8 cellular contexts compared by ENCODE assay signal in genomic region chr22:37610480-37611148, GRCh38. TPM values are rescaled to one million over a fixed set of nuclear protein-coding genes. Genes with fewer than 3 reads are reported as not detected.
DNase-seq lines count a peak whose midpoint lies in the region; ATAC-seq and TF ChIP-seq lines count a peak whose summit lies in the region.

No MANE protein-coding gene starts in this region.

- intact Hi-C loops in left colon (cut with DNase I, micrococcal nuclease), result no loop called here

- H3K9me3 Mint-ChIP-seq in activated CD4-positive, alpha-beta T cell treated with anti-CD3 and anti-CD28 coated beads, Interleukin-2, amount 10 ng/mL, durations not matched to agents 7 days and 5 days, result no peaks in the 10 kb centered on the region

- POLR2A ChIA-PET in activated CD4-positive, alpha-beta T cell treated with anti-CD3 and anti-CD28 coated beads, Interleukin-2, amount 10 ng/mL, durations not matched to agents 7 days and 5 days (lab: Charles Lee), result no interaction called here

- CTCF ChIA-PET in activated CD4-positive, alpha-beta T cell treated with anti-CD3 and anti-CD28 coated beads, Interleukin-2, amount 10 ng/mL, durations not matched to agents 7 days and 5 days (lab: Charles Lee), result interaction anchor here (1.2 to 2.7 kb wide), 4 partner anchors 9 to 30 kb away, joined by 3 to 8 read pairs (median 6); no protein-coding TSS in a partner anchor

- peak overlapping the region; percentile 90 for H3K4me3 Mint-ChIP-seq in activated CD4-positive, alpha-beta T cell treated with anti-CD3 and anti-CD28 coated beads, Interleukin-2, amount 10 ng/mL, durations not matched to agents 7 days and 5 days

- H3K36me3 Mint-ChIP-seq in activated CD4-positive, alpha-beta T cell treated with anti-CD3 and anti-CD28 coated beads, Interleukin-2, amount 10 ng/mL, durations not matched to agents 7 days and 5 days (ENCODE audit: low read depth), result peaks cover 4% of the 10 kb centered on the region

- H3K27me3 Mint-ChIP-seq in activated CD4-positive, alpha-beta T cell treated with anti-CD3 and anti-CD28 coated beads, Interleukin-2, amount 10 ng/mL, durations not matched to agents 7 days and 5 days, result no peaks in the 10 kb centered on the region

- peaks cover 2% of the 10 kb centered on the region for H3K36me3 ChIP-seq in thoracic aorta

- H3K4me1 Mint-ChIP-seq in activated CD4-positive, alpha-beta T cell treated with anti-CD3 and anti-CD28 coated beads, Interleukin-2, amount 10 ng/mL, durations not matched to agents 7 days and 5 days, result peaks cover 42% of the 10 kb centered on the region

- DNase-seq in activated CD4-positive, alpha-beta T cell treated with anti-CD3 and anti-CD28 coated beads, Interleukin-2, amount 10 ng/mL, durations not matched to agents 7 days and 5 days, result no peak
- no peak for DNase-seq in activated CD4-positive, alpha-beta T cell treated with anti-CD3 and anti-CD28 coated beads for 1 hour
- DNase-seq in left colon (peak; percentile 69 to 78), thoracic aorta (ENCODE audit: low spot score) (no peak), NCI-H2107 (lab: John Stamatoyannopoulos, UW) (no peak), DMS 273 (lab: John Stamatoyannopoulos, UW; ENCODE audit: unreplicated experiment) (no peak), occipital lobe (lab: John Stamatoyannopoulos, UW) (no peak)

- H3K27ac Mint-ChIP-seq in activated CD4-positive, alpha-beta T cell treated with anti-CD3 and anti-CD28 coated beads, Interleukin-2, amount 10 ng/mL, durations not matched to agents 7 days and 5 days, result peak overlapping the region; percentile 92

- ATAC-seq in left colon, result peak; percentile 36
- no peak for ATAC-seq in thoracic aorta (ENCODE audit: insufficient number of reproducible peaks, low FRiP score, low read depth)

- H3K27ac ChIP-seq in VCaP (peak overlapping the region; percentile 96), thoracic aorta (no peak overlapping the region)

- peak overlapping the region; percentile 74 for H3K4me3 ChIP-seq in thoracic aorta

- H3K27me3 ChIP-seq in thoracic aorta (replicated peaks; ENCODE audit: insufficient read depth), result no peaks in the 10 kb centered on the region

- no peaks in the 10 kb centered on the region for H3K9me3 ChIP-seq in thoracic aorta

- H3K4me1 ChIP-seq in thoracic aorta (ENCODE audit: control insufficient read depth in 1 of 2, low read depth in 2 of 2), result peaks cover 14 to 44% of the 10 kb centered on the region in 2 donors

- TF ChIP-seq CTCF in VCaP (conservative IDR thresholded peaks at IDR 0.05), result no peak
- TF ChIP-seq CTCF in thoracic aorta (IDR thresholded peaks at IDR 0.05), result no peak

RNA-seq across cellular contexts. Expression of gene GGA1, which starts 2.0 kb away (rescaled TPM):
- total RNA-seq in activated CD4-positive, alpha-beta T cell treated with anti-CD3 and anti-CD28 coated beads, Interleukin-2, amount 10 ng/mL, durations not matched to agents 7 days and 5 days, result 10 to 100 TPM; 58.5 to 62.8 TPM
- 10 to 100 TPM; 56.9 to 73.3 TPM for total RNA-seq in left colon
- total RNA-seq in thoracic aorta, result 10 to 100 TPM; 59.9 to 61.2 TPM
- total RNA-seq in occipital lobe, result 32.0 TPM

RNA-seq across cellular contexts. Expression of gene SH3BP1, which starts 28.9 kb away (rescaled TPM):
- 100 to 1,000 TPM; 184 to 187 TPM for total RNA-seq in activated CD4-positive, alpha-beta T cell treated with anti-CD3 and anti-CD28 coated beads, Interleukin-2, amount 10 ng/mL, durations not matched to agents 7 days and 5 days
- total RNA-seq in left colon (100 to 1,000 TPM in 1 of 2 donors, 10 to 100 TPM in 1; 77.4 to 121 TPM), thoracic aorta (10 to 100 TPM in 1 of 2 donors, 1 to 10 TPM in 1; 5.6 to 14.2 TPM), occipital lobe (1.9 TPM)

RNA-seq across cellular contexts. Expression of gene LGALS2, which starts 30.7 kb away (rescaled TPM):
- total RNA-seq in activated CD4-positive, alpha-beta T cell treated with anti-CD3 and anti-CD28 coated beads, Interleukin-2, amount 10 ng/mL, durations not matched to agents 7 days and 5 days, result not detected
- total RNA-seq in left colon (10 to 100 TPM; 42.9 to 44.5 TPM), thoracic aorta (not detected), occipital lobe (not detected)

RNA-seq across cellular contexts. Expression of gene PDXP, which starts 47.9 kb away (rescaled TPM):
- 10 to 100 TPM; 21.5 to 21.8 TPM for total RNA-seq in activated CD4-positive, alpha-beta T cell treated with anti-CD3 and anti-CD28 coated beads, Interleukin-2, amount 10 ng/mL, durations not matched to agents 7 days and 5 days
- 10 to 100 TPM; 37.7 to 50.7 TPM for total RNA-seq in left colon
- total RNA-seq in thoracic aorta, result 10 to 100 TPM in 1 of 2 donors, 1 to 10 TPM in 1; 6.3 to 13.8 TPM
- 40.6 TPM for total RNA-seq in occipital lobe

RNA-seq across cellular contexts. Expression of gene CDC42EP1, which starts 50.3 kb away (rescaled TPM):
- total RNA-seq in activated CD4-positive, alpha-beta T cell treated with anti-CD3 and anti-CD28 coated beads, Interleukin-2, amount 10 ng/mL, durations not matched to agents 7 days and 5 days, result under 1 TPM in 1 of 2 experiments, not detected in 1; 0.30 TPM
- total RNA-seq in left colon (10 to 100 TPM; 52.2 to 64.1 TPM), thoracic aorta (100 to 1,000 TPM in 1 of 2 donors, 10 to 100 TPM in 1; 61.6 to 104 TPM), occipital lobe (0.94 TPM)

Comparison
In these comparisons a context has a peak if more than half of its experiments do, and no peak if none do; other contexts are left out.
1. DNase-seq: peak in left colon (2 of 2); none in activated CD4-positive, alpha-beta T cell treated with anti-CD3 and anti-CD28 coated beads, Interleukin-2, amount 10 ng/mL, durations not matched to agents 7 days and 5 days (single experiment), activated CD4-positive, alpha-beta T cell treated with anti-CD3 and anti-CD28 coated beads for 1 hour (single experiment), thoracic aorta (single experiment), NCI-H2107 (single experiment), DMS 273 (single experiment) and occipital lobe (single experiment).
2. RNA of gene SH3BP1, which starts 28.9 kb away (total RNA-seq): 184 to 187 TPM in activated CD4-positive, alpha-beta T cell treated with anti-CD3 and anti-CD28 coated beads, Interleukin-2, amount 10 ng/mL, durations not matched to agents 7 days and 5 days and 77.4 to 121 TPM in left colon; 5.6 to 14.2 TPM in thoracic aorta and 1.9 TPM in occipital lobe (single experiment); every median in the first group is over 4 times any median in the second.
3. RNA of gene LGALS2, which starts 30.7 kb away (total RNA-seq): 42.9 to 44.5 TPM in left colon; not detected in activated CD4-positive, alpha-beta T cell treated with anti-CD3 and anti-CD28 coated beads, Interleukin-2, amount 10 ng/mL, durations not matched to agents 7 days and 5 days, not detected in thoracic aorta and not detected in occipital lobe (single experiment); every median in the first group is over 10 times any median in the second.